Comparison of ENCODE assay signal across 10 cellular contexts in genomic region chr3:112958749-112959560, GRCh38. TPM values are rescaled to one million over a fixed set of nuclear protein-coding genes. Genes with fewer than 3 reads are reported as not detected.
A peak's percentile ranks its signal among the peaks of the same experiment; 100 is the strongest.
DNase-seq lines count a peak whose midpoint lies in the region; ATAC-seq and TF ChIP-seq lines count a peak whose summit lies in the region.
"Had no signal": no experiment of that assay in that cellular context is flagged by ENCODE, and none has a peak within 500 bp of the region (broad histone marks: within the 10 kb centered on the region; RNA-seq: fewer than 3 reads in every experiment).

No MANE protein-coding gene starts in this region.

- H3K9me3 Mint-ChIP-seq in activated naive CD4-positive, alpha-beta T cell treated with anti-CD3 and anti-CD28 coated beads for 36 hours: peaks cover 20% of the 10 kb centered on the region
- peaks cover 28% of the 10 kb centered on the region for H3K9me3 Mint-ChIP-seq in activated naive CD4-positive, alpha-beta T cell treated with anti-CD3 and anti-CD28 coated beads, Interleukin-2, amount 10 ng/mL, durations not matched to agents 7 days and 5 days
- peaks cover 44% of the 10 kb centered on the region for H3K9me3 Mint-ChIP-seq in activated CD8-positive, alpha-beta T cell treated with anti-CD3 and anti-CD28 coated beads, Interleukin-2, amount 10 ng/mL, durations not matched to agents 7 days and 5 days (ENCODE audit: insufficient read depth)
- H3K9me3 Mint-ChIP-seq in stimulated activated naive CD8-positive, alpha-beta T cell treated with anti-CD3 and anti-CD28 coated beads, Interleukin-15, amount 100 ng/mL, for 72 hours: peaks cover 21 to 30% of the 10 kb centered on the region in 2 donors

- no peak for TF ChIP-seq CTCF in ovary (IDR thresholded peaks at IDR 0.05)

- no peak overlapping the region for H3K27ac ChIP-seq in ovary
- H3K27ac ChIP-seq: neural progenitor cell had no signal

- no peaks in the 10 kb centered on the region for H3K4me1 ChIP-seq in ovary (ENCODE audit: insufficient read depth)
- H3K4me1 ChIP-seq: neural progenitor cell had no signal

- ATAC-seq in HG02798 (IDR thresholded peaks at IDR 0.05; ENCODE audit: poor library complexity, unreplicated experiment) (peak; percentile 80), Right ventricle myocardium superior (ENCODE audit: poor library complexity) (no peak)
- no peak for ATAC-seq in activated CD8-positive, alpha-beta T cell treated with anti-CD3 and anti-CD28 coated beads, Interleukin-2, amount 10 ng/mL, durations not matched to agents 7 days and 5 days
- peak; percentile 60 for ATAC-seq in stimulated activated naive CD8-positive, alpha-beta T cell treated with anti-CD3 and anti-CD28 coated beads, Interleukin-15, amount 100 ng/mL, for 72 hours

- intact Hi-C loops in activated naive CD4-positive, alpha-beta T cell treated with anti-CD3 and anti-CD28 coated beads for 36 hours (cut with micrococcal nuclease): loop anchor here (1.0 to 2.0 kb wide), 2 partner anchors 14 to 282 kb away; no protein-coding TSS in a partner anchor
- intact Hi-C loops in Right ventricle myocardium superior (cut with DNase I): no loop called here
- intact Hi-C loops in ovary (cut with DNase I): no loop called here

- H3K27me3 Mint-ChIP-seq in activated naive CD4-positive, alpha-beta T cell treated with anti-CD3 and anti-CD28 coated beads for 36 hours (ENCODE audit: low read depth): no peaks in the 10 kb centered on the region
- no peaks in the 10 kb centered on the region for H3K27me3 Mint-ChIP-seq in activated naive CD4-positive, alpha-beta T cell treated with anti-CD3 and anti-CD28 coated beads, Interleukin-2, amount 10 ng/mL, durations not matched to agents 7 days and 5 days
- H3K27me3 Mint-ChIP-seq in activated CD8-positive, alpha-beta T cell treated with anti-CD3 and anti-CD28 coated beads, Interleukin-2, amount 10 ng/mL, durations not matched to agents 7 days and 5 days (ENCODE audit: low read depth): no peaks in the 10 kb centered on the region
- no peaks in the 10 kb centered on the region for H3K27me3 Mint-ChIP-seq in stimulated activated naive CD8-positive, alpha-beta T cell treated with anti-CD3 and anti-CD28 coated beads, Interleukin-15, amount 100 ng/mL, for 72 hours

- no peaks in the 10 kb centered on the region for H3K9me3 ChIP-seq in ovary

- DNase-seq in activated naive CD4-positive, alpha-beta T cell treated with anti-CD3 and anti-CD28 coated beads for 36 hours: peak; percentile 31
- DNase-seq in activated naive CD4-positive, alpha-beta T cell treated with anti-CD3 and anti-CD28 coated beads, Interleukin-2, amount 10 ng/mL, durations not matched to agents 7 days and 5 days: no peak
- DNase-seq in activated CD8-positive, alpha-beta T cell treated with anti-CD3 and anti-CD28 coated beads, Interleukin-2, amount 10 ng/mL, durations not matched to agents 7 days and 5 days: no peak
- DNase-seq in stimulated activated naive CD8-positive, alpha-beta T cell treated with anti-CD3 and anti-CD28 coated beads, Interleukin-15, amount 100 ng/mL, for 72 hours: no peak
- no peak for DNase-seq in Right ventricle myocardium superior
- DNase-seq in DMS153 treated with DMSO at 0.1 percent for 48 hours (lab: John Stamatoyannopoulos, UW; ENCODE audit: unreplicated experiment): no peak
- no peak for DNase-seq in ovary
- DNase-seq: NCI-H526 had no signal

- 26 to 39% (median 34%) methylated on average over 6 of the region's 6 CpGs for WGBS in ovary, 3 donors

- no peak for TF ChIP-seq POLR2A in ovary (IDR thresholded peaks at IDR 0.05)

- peak overlapping the region; percentile 56 for H3K4me3 Mint-ChIP-seq in activated naive CD4-positive, alpha-beta T cell treated with anti-CD3 and anti-CD28 coated beads for 36 hours
- H3K4me3 Mint-ChIP-seq in activated naive CD4-positive, alpha-beta T cell treated with anti-CD3 and anti-CD28 coated beads, Interleukin-2, amount 10 ng/mL, durations not matched to agents 7 days and 5 days: no peak overlapping the region
- H3K4me3 Mint-ChIP-seq in activated CD8-positive, alpha-beta T cell treated with anti-CD3 and anti-CD28 coated beads, Interleukin-2, amount 10 ng/mL, durations not matched to agents 7 days and 5 days: peak overlapping the region; percentile 33
- peak overlapping the region; percentile 66 to 68 for H3K4me3 Mint-ChIP-seq in stimulated activated naive CD8-positive, alpha-beta T cell treated with anti-CD3 and anti-CD28 coated beads, Interleukin-15, amount 100 ng/mL, for 72 hours
- H3K4me3 Mint-ChIP-seq: neural progenitor cell had no signal

- POLR2A ChIA-PET in activated CD8-positive, alpha-beta T cell treated with anti-CD3 and anti-CD28 coated beads, Interleukin-2, amount 10 ng/mL, durations not matched to agents 7 days and 5 days (lab: Charles Lee): no interaction called here

- no peak overlapping the region for H3K27ac Mint-ChIP-seq in activated naive CD4-positive, alpha-beta T cell treated with anti-CD3 and anti-CD28 coated beads for 36 hours
- no peak overlapping the region for H3K27ac Mint-ChIP-seq in activated naive CD4-positive, alpha-beta T cell treated with anti-CD3 and anti-CD28 coated beads, Interleukin-2, amount 10 ng/mL, durations not matched to agents 7 days and 5 days
- H3K27ac Mint-ChIP-seq in activated CD8-positive, alpha-beta T cell treated with anti-CD3 and anti-CD28 coated beads, Interleukin-2, amount 10 ng/mL, durations not matched to agents 7 days and 5 days: no peak overlapping the region
- H3K27ac Mint-ChIP-seq in stimulated activated naive CD8-positive, alpha-beta T cell treated with anti-CD3 and anti-CD28 coated beads, Interleukin-15, amount 100 ng/mL, for 72 hours: no peak overlapping the region
- H3K27ac Mint-ChIP-seq: neural progenitor cell had no signal

- H3K36me3 Mint-ChIP-seq in activated naive CD4-positive, alpha-beta T cell treated with anti-CD3 and anti-CD28 coated beads for 36 hours (ENCODE audit: low read depth): peaks cover 25% of the 10 kb centered on the region
- peaks cover 35% of the 10 kb centered on the region for H3K36me3 Mint-ChIP-seq in activated naive CD4-positive, alpha-beta T cell treated with anti-CD3 and anti-CD28 coated beads, Interleukin-2, amount 10 ng/mL, durations not matched to agents 7 days and 5 days
- peaks cover 33% of the 10 kb centered on the region for H3K36me3 Mint-ChIP-seq in activated CD8-positive, alpha-beta T cell treated with anti-CD3 and anti-CD28 coated beads, Interleukin-2, amount 10 ng/mL, durations not matched to agents 7 days and 5 days (ENCODE audit: low read depth)

- no peak overlapping the region for H3K4me3 ChIP-seq in ovary
- H3K4me3 ChIP-seq: neural progenitor cell had no signal

- TF ChIP-seq EP300 in ovary (IDR thresholded peaks at IDR 0.05): no peak

- peaks cover 35% of the 10 kb centered on the region for H3K4me1 Mint-ChIP-seq in activated naive CD4-positive, alpha-beta T cell treated with anti-CD3 and anti-CD28 coated beads for 36 hours (ENCODE audit: low read depth)
- H3K4me1 Mint-ChIP-seq in activated naive CD4-positive, alpha-beta T cell treated with anti-CD3 and anti-CD28 coated beads, Interleukin-2, amount 10 ng/mL, durations not matched to agents 7 days and 5 days: peaks cover 21% of the 10 kb centered on the region
- peaks cover 13% of the 10 kb centered on the region for H3K4me1 Mint-ChIP-seq in activated CD8-positive, alpha-beta T cell treated with anti-CD3 and anti-CD28 coated beads, Interleukin-2, amount 10 ng/mL, durations not matched to agents 7 days and 5 days (ENCODE audit: low read depth)
- peaks cover 28% of the 10 kb centered on the region for H3K4me1 Mint-ChIP-seq in stimulated activated naive CD8-positive, alpha-beta T cell treated with anti-CD3 and anti-CD28 coated beads, Interleukin-15, amount 100 ng/mL, for 72 hours
- H3K4me1 Mint-ChIP-seq: neural progenitor cell had no signal

- CTCF ChIA-PET in activated naive CD4-positive, alpha-beta T cell treated with anti-CD3 and anti-CD28 coated beads for 36 hours (lab: Charles Lee): interaction anchor here (0.8 to 1.2 kb wide), 5 partner anchors 16 to 224 kb away, joined by 3 to 6 read pairs (median 4); partner anchors contain the start of gene CD200R1
- CTCF ChIA-PET in activated naive CD4-positive, alpha-beta T cell treated with anti-CD3 and anti-CD28 coated beads, Interleukin-2, amount 10 ng/mL, durations not matched to agents 7 days and 5 days (lab: Charles Lee): no interaction called here
- CTCF ChIA-PET in activated CD8-positive, alpha-beta T cell treated with anti-CD3 and anti-CD28 coated beads, Interleukin-2, amount 10 ng/mL, durations not matched to agents 7 days and 5 days (lab: Charles Lee): interaction anchor here (1.3 kb wide), 1 partner anchor 224 kb away, joined by 4 read pairs; no protein-coding TSS in a partner anchor

- peaks cover 3% of the 10 kb centered on the region for H3K27me3 ChIP-seq in ovary
- H3K27me3 ChIP-seq: neural progenitor cell had no signal

- H3K36me3 ChIP-seq in ovary: no peaks in the 10 kb centered on the region
- H3K36me3 ChIP-seq: neural progenitor cell had no signal

RNA-seq across cellular contexts. Expression of gene CD200R1, which starts 15.9 kb away (rescaled TPM):
- total RNA-seq in activated naive CD4-positive, alpha-beta T cell treated with anti-CD3 and anti-CD28 coated beads for 36 hours: 1 to 10 TPM; 1.1 TPM
- 1 to 10 TPM; 6.4 to 7.8 TPM for total RNA-seq in activated CD8-positive, alpha-beta T cell treated with anti-CD3 and anti-CD28 coated beads, Interleukin-2, amount 10 ng/mL, durations not matched to agents 7 days and 5 days
- total RNA-seq in Right ventricle myocardium superior (0.75 TPM), ovary (under 1 TPM; 0.11 to 0.97 (median 0.28) TPM)
- 1 to 10 TPM in 1 of 2 donors, under 1 TPM in 1; 0.23 to 2.8 TPM for polyA plus RNA-seq in ovary

RNA-seq across cellular contexts. Expression of gene GTPBP8, which starts 31.8 kb away (rescaled TPM):
- 10 to 100 TPM; 62.8 to 68.9 TPM for total RNA-seq in activated naive CD4-positive, alpha-beta T cell treated with anti-CD3 and anti-CD28 coated beads for 36 hours
- 10 to 100 TPM; 24.3 to 24.5 TPM for total RNA-seq in activated CD8-positive, alpha-beta T cell treated with anti-CD3 and anti-CD28 coated beads, Interleukin-2, amount 10 ng/mL, durations not matched to agents 7 days and 5 days
- 28.4 TPM for total RNA-seq in Right ventricle myocardium superior
- total RNA-seq in ovary: 10 to 100 TPM in 6 of 7 donors, 1 to 10 TPM in 1; 9.7 to 30.6 (median 14.0) TPM
- polyA plus RNA-seq in ovary: 10 to 100 TPM; 12.8 to 13.0 TPM

Comparison
In these comparisons a context has a peak if more than half of its experiments do, and no peak if none do; other contexts are left out.
1. ATAC-seq: peak in HG02798 (single experiment) and stimulated activated naive CD8-positive, alpha-beta T cell treated with anti-CD3 and anti-CD28 coated beads, Interleukin-15, amount 100 ng/mL, for 72 hours (single experiment); none in activated CD8-positive, alpha-beta T cell treated with anti-CD3 and anti-CD28 coated beads, Interleukin-2, amount 10 ng/mL, durations not matched to agents 7 days and 5 days (single experiment) and Right ventricle myocardium superior (single experiment).